ENCODE assay signal across 8 cellular contexts in the genomic region with DNA sequence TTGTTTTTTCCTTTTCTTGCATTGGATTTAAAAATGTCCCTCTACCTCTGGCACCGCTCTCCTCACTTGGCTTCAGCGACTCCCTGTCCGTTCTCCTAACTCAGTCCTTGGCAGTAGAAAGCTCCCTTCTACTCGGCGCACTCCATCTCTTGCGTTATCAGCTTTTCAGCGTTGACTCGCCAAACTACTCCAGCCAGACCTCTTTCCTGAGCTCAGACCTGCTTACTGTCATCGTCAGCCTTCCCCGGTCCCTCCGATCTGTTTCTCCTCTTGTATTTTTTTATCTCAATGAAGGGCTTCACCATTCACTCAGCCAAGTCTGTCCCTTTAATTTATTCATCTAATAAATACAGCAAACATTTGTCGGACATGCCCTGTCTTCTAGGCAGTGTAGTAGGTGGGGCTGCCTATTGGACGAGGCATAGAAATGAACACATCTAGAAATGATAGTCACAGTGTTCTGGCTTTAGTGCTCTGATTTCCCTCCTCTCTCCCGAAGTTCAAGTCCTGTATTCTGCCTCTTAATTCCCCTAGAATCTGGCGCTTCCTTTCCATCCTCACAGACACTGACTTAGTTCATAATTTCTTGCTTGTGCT. TPM values are rescaled to one million over a fixed set of nuclear protein-coding genes. Genes with fewer than 3 reads are reported as not detected.
DNase-seq lines count a peak whose midpoint lies in the region; ATAC-seq, FAIRE-seq and TF ChIP-seq lines count a peak whose summit lies in the region.

No MANE protein-coding gene starts in this region.

- intact Hi-C loops in CD8-positive, alpha-beta T cell (cut with DNase I, micrococcal nuclease) = loop anchor here (1.0 to 10.0 kb wide), 7 partner anchors 96 to 556 kb away; a partner anchor contains a TSS

- in situ Hi-C loops in brain microvascular endothelial cell (cut with HindIII; ENCODE audit: low pct_ligation_motif_present, low sequenced_read_pairs) = no loop called here

- TF ChIP-seq CTCF in CD8-positive, alpha-beta T cell (IDR thresholded peaks at IDR 0.05) = no peak
- TF ChIP-seq CTCF in brain microvascular endothelial cell (IDR thresholded peaks at IDR 0.05; ENCODE audit: low read depth, low read length, missing control alignments) = no peak

- POLR2A ChIA-PET in CD8-positive, alpha-beta T cell (lab: Charles Lee) = interaction anchor here (1.5 to 1.8 kb wide), 3 partner anchors 13 to 150 kb away, joined by 3 to 8 read pairs (median 5); a partner anchor contains a TSS

- no peaks in the 10 kb centered on the region for H3K9me3 ChIP-seq in CD8-positive, alpha-beta T cell (ENCODE audit: low read length)

- no peak overlapping the region for H3K27ac Mint-ChIP-seq in CD8-positive, alpha-beta T cell

- no peaks in the 10 kb centered on the region for H3K27me3 ChIP-seq in CD8-positive, alpha-beta T cell (ENCODE audit: insufficient read depth, low read length)
- no peaks in the 10 kb centered on the region for H3K27me3 ChIP-seq in brain microvascular endothelial cell (replicated peaks)

- no peaks in the 10 kb centered on the region for H3K36me3 Mint-ChIP-seq in CD8-positive, alpha-beta T cell

- CTCF ChIA-PET in CD8-positive, alpha-beta T cell (lab: Charles Lee) = no interaction called here

- H3K4me3 Mint-ChIP-seq in CD8-positive, alpha-beta T cell = no peak overlapping the region

- peaks cover 11% of the 10 kb centered on the region for H3K4me1 Mint-ChIP-seq in CD8-positive, alpha-beta T cell (ENCODE audit: low read depth)

- no peaks in the 10 kb centered on the region for H3K9me3 Mint-ChIP-seq in CD8-positive, alpha-beta T cell

- peak overlapping the region; percentile 92 for H3K27ac ChIP-seq in CD8-positive, alpha-beta T cell (ENCODE audit: low read depth, low read length)
- peak overlapping the region; percentile 79 for H3K27ac ChIP-seq in brain microvascular endothelial cell
- H3K27ac ChIP-seq in substantia nigra (ENCODE audit: low read depth, low read length, poor library complexity, severe bottlenecking) = peak overlapping the region; percentile 88

- peak in 3 of 7 experiments; percentile 7 to 25 (median 8) for DNase-seq in CD8-positive, alpha-beta T cell
- DNase-seq in NCI-H146 treated with DMSO at 0.1 percent for 48 hours (lab: John Stamatoyannopoulos, UW; ENCODE audit: unreplicated experiment) = peak; percentile 55
- DNase-seq in brain microvascular endothelial cell = peak; percentile 36
- peak in 8 of 49 donors; percentile 33 to 72 (median 44) for DNase-seq in substantia nigra (lab: John Stamatoyannopoulos, UW)
- no peak for DNase-seq in stimulated activated CD4-positive, alpha-beta T cell treated with anti-CD3 and anti-CD28 coated beads, Interleukin-15, amount 100 ng/mL, for 24 hours

- peak; percentile 47 for FAIRE-seq in islet of Langerhans (lab: Jason Lieb, UNC)

- H3K4me1 ChIP-seq in CD8-positive, alpha-beta T cell (ENCODE audit: insufficient read depth, low read length) = peaks cover 9% of the 10 kb centered on the region

- H3K36me3 ChIP-seq in CD8-positive, alpha-beta T cell (ENCODE audit: insufficient read depth, low read length) = no peaks in the 10 kb centered on the region
- H3K36me3 ChIP-seq in brain microvascular endothelial cell (replicated peaks) = no peaks in the 10 kb centered on the region

- no peak for ATAC-seq in CD8-positive, alpha-beta T cell
- peak; percentile 5 for ATAC-seq in GM21619 (IDR thresholded peaks at IDR 0.05; ENCODE audit: unreplicated experiment)
- no peak for ATAC-seq in HG02973 (IDR thresholded peaks at IDR 0.05; ENCODE audit: unreplicated experiment)

- no peaks in the 10 kb centered on the region for H3K27me3 Mint-ChIP-seq in CD8-positive, alpha-beta T cell (ENCODE audit: low read depth)

- H3K4me3 ChIP-seq in CD8-positive, alpha-beta T cell (ENCODE audit: low read depth, low read length) = peak overlapping the region; percentile 64
- H3K4me3 ChIP-seq in brain microvascular endothelial cell (ENCODE audit: low read depth, low read length) = peak overlapping the region; percentile 85

RNA-seq across cellular contexts. Expression of a gene that starts 0.9 kb away (rescaled TPM):
- total RNA-seq in CD8-positive, alpha-beta T cell = 10 to 100 TPM; 23.9 to 28.4 TPM

RNA-seq across cellular contexts. Expression of a gene that starts 12.5 kb away (rescaled TPM):
- under 1 TPM; 0.39 to 0.60 TPM for total RNA-seq in CD8-positive, alpha-beta T cell

RNA-seq across cellular contexts. Expression of a gene that starts 37.4 kb away (rescaled TPM):
- 1 to 10 TPM in 1 of 2 experiments, under 1 TPM in 1; 0.76 to 1.3 TPM for total RNA-seq in CD8-positive, alpha-beta T cell
